1 cellular context compared by ENCODE assay signal in genomic region chr12:56160160-56160763, GRCh38.
A peak's percentile ranks its signal among the peaks of the same experiment; 100 is the strongest.
TF ChIP-seq lines count a peak whose summit lies in the region.

No MANE protein-coding gene starts in this region.

TF ChIP-seq in GM12878, 131 proteins besides CTCF, POLR2A, EP300 and RAD21 (continues in another document):
- TF ChIP-seq HDGF (IDR thresholded peaks at IDR 0.05) (no peak), KLF5 (IDR thresholded peaks at IDR 0.05; ENCODE audit: partially characterized antibody) (no peak), TBL1XR1 (IDR thresholded peaks at IDR 0.05; ENCODE audit: low read depth, low read length) (no peak), NKRF (conservative IDR thresholded peaks at IDR 0.05) (no peak), USF2 (IDR thresholded peaks at IDR 0.05; ENCODE audit: borderline replicate concordance, low read depth, low read length) (no peak), MXI1 (IDR thresholded peaks at IDR 0.05; ENCODE audit: low read depth, low read length) (no peak), ZBED1 (IDR thresholded peaks at IDR 0.05; ENCODE audit: borderline replicate concordance) (peak; percentile 58), FOXM1 (IDR thresholded peaks at IDR 0.05; ENCODE audit: low read depth, low read length) (0 out of 2 replicates have a peak, but pooled peaks have one; percentile 4), ESRRA (IDR thresholded peaks at IDR 0.05; ENCODE audit: low read length) (no peak), ASH2L (IDR thresholded peaks at IDR 0.05; ENCODE audit: borderline replicate concordance, low read depth) (no peak), POU2F2 (IDR thresholded peaks at IDR 0.05; ENCODE audit: borderline replicate concordance, low read depth, low read length) (no peak; the same call in 2 of the 3 replicates), SRF (IDR thresholded peaks at IDR 0.05; ENCODE audit: low read depth in 2 of 2, low read length in 2 of 2) (peak; percentile 60 to 63; a peak in 3 of 4 replicates), PML (IDR thresholded peaks at IDR 0.05; ENCODE audit: low read length) (0 out of 2 replicates have a peak, but pooled peaks have one; percentile 66), MYC (IDR thresholded peaks at IDR 0.05; ENCODE audit: insufficient read depth, insufficient read length, insufficient replicate concordance, low read length, severe bottlenecking) (no peak), SIX5 (IDR thresholded peaks at IDR 0.05; ENCODE audit: low read depth, low read length, severe bottlenecking) (no peak), BHLHE40 (IDR thresholded peaks at IDR 0.05; ENCODE audit: borderline replicate concordance in 1 of 2, low read depth in 2 of 2, low read length in 1 of 2) (no peak), MYB (IDR thresholded peaks at IDR 0.05; ENCODE audit: borderline replicate concordance, low read depth, low read length) (no peak), MTA2 (IDR thresholded peaks at IDR 0.05; ENCODE audit: low read depth) (no peak), SMARCA5 (IDR thresholded peaks at IDR 0.05) (no peak), RBBP5 (conservative IDR thresholded peaks at IDR 0.05) (no peak), HDAC6 (IDR thresholded peaks at IDR 0.05; ENCODE audit: unreplicated experiment) (no peak), RFX5 (IDR thresholded peaks at IDR 0.05; ENCODE audit: low read depth, low read length) (no peak), EGR1 (IDR thresholded peaks at IDR 0.05; ENCODE audit: borderline replicate concordance in 1 of 2, low read depth in 2 of 2, low read length in 2 of 2) (no peak), FOXK2 (IDR thresholded peaks at IDR 0.05) (no peak), CHD1 (IDR thresholded peaks at IDR 0.05; ENCODE audit: low read depth, low read length) (no peak), POLR2AphosphoS5 (IDR thresholded peaks at IDR 0.05; ENCODE audit: low read length) (0 out of 2 replicates have a peak, but pooled peaks have one; percentile 70), NR2F1 (conservative IDR thresholded peaks at IDR 0.05) (peak; percentile 43; the same call in 1 of the 2 replicates), CBX5 (IDR thresholded peaks at IDR 0.05; ENCODE audit: low read depth) (no peak), STAT3 (IDR thresholded peaks at IDR 0.05; ENCODE audit: low read depth, low read length) (no peak), ZNF24 (IDR thresholded peaks at IDR 0.05) (no peak), CREB1 (IDR thresholded peaks at IDR 0.05; ENCODE audit: low read depth) (peak; percentile 35; the same call in 1 of the 2 replicates), SMAD5 (IDR thresholded peaks at IDR 0.05; ENCODE audit: low read depth) (peak; percentile 60), SUPT20H (IDR thresholded peaks at IDR 0.05; ENCODE audit: borderline replicate concordance, control insufficient read depth, low read depth, low read length) (no peak), GATAD2B (conservative IDR thresholded peaks at IDR 0.05; ENCODE audit: low read depth) (no peak), CHD4 (IDR thresholded peaks at IDR 0.05) (no peak), SP1 (IDR thresholded peaks at IDR 0.05; ENCODE audit: low read depth, low read length) (no peak), ZNF622 (IDR thresholded peaks at IDR 0.05) (no peak), NFYA (IDR thresholded peaks at IDR 0.05; ENCODE audit: borderline replicate concordance, low read depth, low read length) (no peak), STAT1 (conservative IDR thresholded peaks at IDR 0.05) (no peak), BMI1 (IDR thresholded peaks at IDR 0.05; ENCODE audit: borderline replicate concordance) (no peak), FOS (IDR thresholded peaks at IDR 0.05; ENCODE audit: borderline replicate concordance, extremely low read depth, insufficient read length) (no peak), CEBPB (IDR thresholded peaks at IDR 0.05; ENCODE audit: borderline replicate concordance in 1 of 2, low read depth in 2 of 2, low read length in 2 of 2) (no peak), BCL3 (IDR thresholded peaks at IDR 0.05; ENCODE audit: borderline replicate concordance, insufficient read depth, low read depth, low read length, poor library complexity, severe bottlenecking) (peak; percentile 29), TCF3 (IDR thresholded peaks at IDR 0.05; ENCODE audit: borderline replicate concordance, insufficient read depth, low read depth, low read length) (no peak)
- TF ChIP-seq, protein P1, sequence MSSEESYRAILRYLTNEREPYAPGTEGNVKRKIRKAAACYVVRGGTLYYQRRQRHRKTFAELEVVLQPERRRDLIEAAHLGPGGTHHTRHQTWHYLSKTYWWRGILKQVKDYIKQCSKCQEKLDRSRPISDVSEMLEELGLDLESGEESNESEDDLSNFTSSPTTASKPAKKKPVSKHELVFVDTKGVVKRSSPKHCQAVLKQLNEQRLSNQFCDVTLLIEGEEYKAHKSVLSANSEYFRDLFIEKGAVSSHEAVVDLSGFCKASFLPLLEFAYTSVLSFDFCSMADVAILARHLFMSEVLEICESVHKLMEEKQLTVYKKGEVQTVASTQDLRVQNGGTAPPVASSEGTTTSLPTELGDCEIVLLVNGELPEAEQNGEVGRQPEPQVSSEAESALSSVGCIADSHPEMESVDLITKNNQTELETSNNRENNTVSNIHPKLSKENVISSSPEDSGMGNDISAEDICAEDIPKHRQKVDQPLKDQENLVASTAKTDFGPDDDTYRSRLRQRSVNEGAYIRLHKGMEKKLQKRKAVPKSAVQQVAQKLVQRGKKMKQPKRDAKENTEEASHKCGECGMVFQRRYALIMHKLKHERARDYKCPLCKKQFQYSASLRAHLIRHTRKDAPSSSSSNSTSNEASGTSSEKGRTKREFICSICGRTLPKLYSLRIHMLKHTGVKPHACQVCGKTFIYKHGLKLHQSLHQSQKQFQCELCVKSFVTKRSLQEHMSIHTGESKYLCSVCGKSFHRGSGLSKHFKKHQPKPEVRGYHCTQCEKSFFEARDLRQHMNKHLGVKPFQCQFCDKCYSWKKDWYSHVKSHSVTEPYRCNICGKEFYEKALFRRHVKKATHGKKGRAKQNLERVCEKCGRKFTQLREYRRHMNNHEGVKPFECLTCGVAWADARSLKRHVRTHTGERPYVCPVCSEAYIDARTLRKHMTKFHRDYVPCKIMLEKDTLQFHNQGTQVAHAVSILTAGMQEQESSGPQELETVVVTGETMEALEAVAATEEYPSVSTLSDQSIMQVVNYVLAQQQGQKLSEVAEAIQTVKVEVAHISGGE (CRISPR knock-in tag; IDR thresholded peaks at IDR 0.05): no peak
- TF ChIP-seq, protein P2, sequence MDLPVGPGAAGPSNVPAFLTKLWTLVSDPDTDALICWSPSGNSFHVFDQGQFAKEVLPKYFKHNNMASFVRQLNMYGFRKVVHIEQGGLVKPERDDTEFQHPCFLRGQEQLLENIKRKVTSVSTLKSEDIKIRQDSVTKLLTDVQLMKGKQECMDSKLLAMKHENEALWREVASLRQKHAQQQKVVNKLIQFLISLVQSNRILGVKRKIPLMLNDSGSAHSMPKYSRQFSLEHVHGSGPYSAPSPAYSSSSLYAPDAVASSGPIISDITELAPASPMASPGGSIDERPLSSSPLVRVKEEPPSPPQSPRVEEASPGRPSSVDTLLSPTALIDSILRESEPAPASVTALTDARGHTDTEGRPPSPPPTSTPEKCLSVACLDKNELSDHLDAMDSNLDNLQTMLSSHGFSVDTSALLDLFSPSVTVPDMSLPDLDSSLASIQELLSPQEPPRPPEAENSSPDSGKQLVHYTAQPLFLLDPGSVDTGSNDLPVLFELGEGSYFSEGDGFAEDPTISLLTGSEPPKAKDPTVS (IDR thresholded peaks at IDR 0.05; ENCODE audit: low read depth, low read length): no peak
- TF ChIP-seq, protein P3, sequence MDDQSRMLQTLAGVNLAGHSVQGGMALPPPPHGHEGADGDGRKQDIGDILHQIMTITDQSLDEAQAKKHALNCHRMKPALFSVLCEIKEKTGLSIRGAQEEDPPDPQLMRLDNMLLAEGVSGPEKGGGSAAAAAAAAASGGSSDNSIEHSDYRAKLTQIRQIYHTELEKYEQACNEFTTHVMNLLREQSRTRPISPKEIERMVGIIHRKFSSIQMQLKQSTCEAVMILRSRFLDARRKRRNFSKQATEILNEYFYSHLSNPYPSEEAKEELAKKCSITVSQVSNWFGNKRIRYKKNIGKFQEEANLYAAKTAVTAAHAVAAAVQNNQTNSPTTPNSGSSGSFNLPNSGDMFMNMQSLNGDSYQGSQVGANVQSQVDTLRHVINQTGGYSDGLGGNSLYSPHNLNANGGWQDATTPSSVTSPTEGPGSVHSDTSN (IDR thresholded peaks at IDR 0.05; ENCODE audit: insufficient replicate concordance, low read depth, low read length): peak; percentile 0
- TF ChIP-seq, protein P4, sequence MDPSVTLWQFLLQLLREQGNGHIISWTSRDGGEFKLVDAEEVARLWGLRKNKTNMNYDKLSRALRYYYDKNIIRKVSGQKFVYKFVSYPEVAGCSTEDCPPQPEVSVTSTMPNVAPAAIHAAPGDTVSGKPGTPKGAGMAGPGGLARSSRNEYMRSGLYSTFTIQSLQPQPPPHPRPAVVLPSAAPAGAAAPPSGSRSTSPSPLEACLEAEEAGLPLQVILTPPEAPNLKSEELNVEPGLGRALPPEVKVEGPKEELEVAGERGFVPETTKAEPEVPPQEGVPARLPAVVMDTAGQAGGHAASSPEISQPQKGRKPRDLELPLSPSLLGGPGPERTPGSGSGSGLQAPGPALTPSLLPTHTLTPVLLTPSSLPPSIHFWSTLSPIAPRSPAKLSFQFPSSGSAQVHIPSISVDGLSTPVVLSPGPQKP (IDR thresholded peaks at IDR 0.05; ENCODE audit: low read depth, low read length): no peak
- TF ChIP-seq, protein P5, sequence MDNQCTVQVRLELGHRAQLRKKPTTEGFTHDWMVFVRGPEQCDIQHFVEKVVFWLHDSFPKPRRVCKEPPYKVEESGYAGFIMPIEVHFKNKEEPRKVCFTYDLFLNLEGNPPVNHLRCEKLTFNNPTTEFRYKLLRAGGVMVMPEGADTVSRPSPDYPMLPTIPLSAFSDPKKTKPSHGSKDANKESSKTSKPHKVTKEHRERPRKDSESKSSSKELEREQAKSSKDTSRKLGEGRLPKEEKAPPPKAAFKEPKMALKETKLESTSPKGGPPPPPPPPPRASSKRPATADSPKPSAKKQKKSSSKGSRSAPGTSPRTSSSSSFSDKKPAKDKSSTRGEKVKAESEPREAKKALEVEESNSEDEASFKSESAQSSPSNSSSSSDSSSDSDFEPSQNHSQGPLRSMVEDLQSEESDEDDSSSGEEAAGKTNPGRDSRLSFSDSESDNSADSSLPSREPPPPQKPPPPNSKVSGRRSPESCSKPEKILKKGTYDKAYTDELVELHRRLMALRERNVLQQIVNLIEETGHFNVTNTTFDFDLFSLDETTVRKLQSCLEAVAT (IDR thresholded peaks at IDR 0.05): no peak
- TF ChIP-seq, protein P6, sequence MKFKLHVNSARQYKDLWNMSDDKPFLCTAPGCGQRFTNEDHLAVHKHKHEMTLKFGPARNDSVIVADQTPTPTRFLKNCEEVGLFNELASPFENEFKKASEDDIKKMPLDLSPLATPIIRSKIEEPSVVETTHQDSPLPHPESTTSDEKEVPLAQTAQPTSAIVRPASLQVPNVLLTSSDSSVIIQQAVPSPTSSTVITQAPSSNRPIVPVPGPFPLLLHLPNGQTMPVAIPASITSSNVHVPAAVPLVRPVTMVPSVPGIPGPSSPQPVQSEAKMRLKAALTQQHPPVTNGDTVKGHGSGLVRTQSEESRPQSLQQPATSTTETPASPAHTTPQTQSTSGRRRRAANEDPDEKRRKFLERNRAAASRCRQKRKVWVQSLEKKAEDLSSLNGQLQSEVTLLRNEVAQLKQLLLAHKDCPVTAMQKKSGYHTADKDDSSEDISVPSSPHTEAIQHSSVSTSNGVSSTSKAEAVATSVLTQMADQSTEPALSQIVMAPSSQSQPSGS (IDR thresholded peaks at IDR 0.05; ENCODE audit: low read length): peak; percentile 34; the same call in 1 of the 2 replicates
- TF ChIP-seq, protein P7, sequence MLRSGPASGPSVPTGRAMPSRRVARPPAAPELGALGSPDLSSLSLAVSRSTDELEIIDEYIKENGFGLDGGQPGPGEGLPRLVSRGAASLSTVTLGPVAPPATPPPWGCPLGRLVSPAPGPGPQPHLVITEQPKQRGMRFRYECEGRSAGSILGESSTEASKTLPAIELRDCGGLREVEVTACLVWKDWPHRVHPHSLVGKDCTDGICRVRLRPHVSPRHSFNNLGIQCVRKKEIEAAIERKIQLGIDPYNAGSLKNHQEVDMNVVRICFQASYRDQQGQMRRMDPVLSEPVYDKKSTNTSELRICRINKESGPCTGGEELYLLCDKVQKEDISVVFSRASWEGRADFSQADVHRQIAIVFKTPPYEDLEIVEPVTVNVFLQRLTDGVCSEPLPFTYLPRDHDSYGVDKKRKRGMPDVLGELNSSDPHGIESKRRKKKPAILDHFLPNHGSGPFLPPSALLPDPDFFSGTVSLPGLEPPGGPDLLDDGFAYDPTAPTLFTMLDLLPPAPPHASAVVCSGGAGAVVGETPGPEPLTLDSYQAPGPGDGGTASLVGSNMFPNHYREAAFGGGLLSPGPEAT (IDR thresholded peaks at IDR 0.05; ENCODE audit: low read depth): no peak
